19 cellular contexts compared by ENCODE assay signal in genomic region chr16:10622036-10622921, GRCh38. TPM values are rescaled to one million over a fixed set of nuclear protein-coding genes. Genes with fewer than 3 reads are reported as not detected.
DNase-seq lines count a peak whose midpoint lies in the region; ATAC-seq and TF ChIP-seq lines count a peak whose summit lies in the region.
"Had no signal": no experiment of that assay in that cellular context is flagged by ENCODE, and none has a peak within 500 bp of the region (broad histone marks: within the 10 kb centered on the region; RNA-seq: fewer than 3 reads in every experiment).

No MANE protein-coding gene starts in this region.

- H3K4me1 ChIP-seq in endodermal cell (ENCODE audit: control insufficient read depth, insufficient read depth, low read length) (peaks cover 11% of the 10 kb centered on the region), lung (ENCODE audit: control insufficient read depth in 2 of 2, insufficient read depth in 2 of 2, low read length in 2 of 2) (peaks cover 3 to 21% of the 10 kb centered on the region in 2 donors), upper lobe of right lung (peaks cover 6% of the 10 kb centered on the region), psoas muscle (no peaks in the 10 kb centered on the region)

- H3K9ac ChIP-seq in endodermal cell (ENCODE audit: extremely low read depth, low read length, poor library complexity, severe bottlenecking): peak overlapping the region; percentile 21
- H3K9ac ChIP-seq: BLaER1 treated with 17β-estradiol and CSF1 and Interleukin-3, amounts not matched to agents 10 nM and 100 nM had no signal

- H3K27me3 Mint-ChIP-seq in endodermal cell (ENCODE audit: insufficient read depth): peaks cover 26% of the 10 kb centered on the region

- peaks cover 31% of the 10 kb centered on the region for H3K4me1 Mint-ChIP-seq in endodermal cell

- H3K36me3 ChIP-seq in endodermal cell (ENCODE audit: control insufficient read depth, insufficient read depth, low read length) (no peaks in the 10 kb centered on the region), lung (ENCODE audit: control insufficient read depth in 2 of 2, insufficient read depth in 2 of 2, low read length in 2 of 2) (no peaks in the 10 kb centered on the region), upper lobe of right lung (no peaks in the 10 kb centered on the region), psoas muscle (ENCODE audit: insufficient read depth in 1 of 2, low read depth in 1 of 2) (no peaks in the 10 kb centered on the region)
- H3K36me3 ChIP-seq: BLaER1 treated with 17β-estradiol and CSF1 and Interleukin-3, amounts not matched to agents 10 nM and 100 nM had no signal

- ATAC-seq in Right ventricle myocardium inferior (peak; percentile 70), lung (ENCODE audit: insufficient read depth, low FRiP score) (peak; percentile 3), upper lobe of right lung (peak; percentile 82), psoas muscle (no peak), GM18517 (IDR thresholded peaks at IDR 0.05; ENCODE audit: unreplicated experiment) (no peak)
- ATAC-seq: stimulated activated effector memory CD8-positive, alpha-beta T cell treated with anti-CD3 and anti-CD28 coated beads, Interleukin-12 subunit alpha, Interleukin-12 subunit beta, amount 100 ng/mL, for 72 hours had no signal

- H3K9me3 Mint-ChIP-seq in endodermal cell: no peaks in the 10 kb centered on the region
- H3K9me3 Mint-ChIP-seq: stimulated activated effector memory CD8-positive, alpha-beta T cell treated with anti-CD3 and anti-CD28 coated beads, Interleukin-12 subunit alpha, Interleukin-12 subunit beta, amount 100 ng/mL, for 72 hours had no signal

- 58 to 76% methylated on average over 10 to 19 of the region's 19 CpGs for WGBS in endodermal cell (ENCODE audit: insufficient coverage in 1 of 2, insufficient read length in 1 of 2), 2 experiments
- 76 to 84% methylated on average over 19 of the region's 19 CpGs for WGBS in lung, 2 donors
- WGBS in psoas muscle, 3 donors: 74 to 81% (median 77%) methylated on average over 19 of the region's 19 CpGs

- intact Hi-C loops in Right ventricle myocardium inferior (cut with DNase I): no loop called here
- intact Hi-C loops in cardiac septum (cut with DNase I): no loop called here
- intact Hi-C loops in upper lobe of right lung (cut with DNase I): no loop called here
- intact Hi-C loops in psoas muscle (cut with DNase I): no loop called here

- H3K36me3 Mint-ChIP-seq in endodermal cell (ENCODE audit: low read depth): no peaks in the 10 kb centered on the region
- H3K36me3 Mint-ChIP-seq: stimulated activated effector memory CD8-positive, alpha-beta T cell treated with anti-CD3 and anti-CD28 coated beads, Interleukin-12 subunit alpha, Interleukin-12 subunit beta, amount 100 ng/mL, for 72 hours had no signal

- no peaks in the 10 kb centered on the region for H3K9me3 ChIP-seq in endodermal cell (ENCODE audit: control insufficient read depth, low read length)
- H3K9me3 ChIP-seq in lung (ENCODE audit: control insufficient read depth in 2 of 2, insufficient read depth in 1 of 2, low read length in 1 of 2): peaks cover 0 to 1% of the 10 kb centered on the region in 2 donors
- H3K9me3 ChIP-seq in upper lobe of right lung: no peaks in the 10 kb centered on the region
- H3K9me3 ChIP-seq in psoas muscle: no peaks in the 10 kb centered on the region

- H3K4me3 Mint-ChIP-seq in endodermal cell: no peak overlapping the region
- H3K4me3 Mint-ChIP-seq: stimulated activated effector memory CD8-positive, alpha-beta T cell treated with anti-CD3 and anti-CD28 coated beads, Interleukin-12 subunit alpha, Interleukin-12 subunit beta, amount 100 ng/mL, for 72 hours had no signal

- H3K4me3 ChIP-seq in endodermal cell (ENCODE audit: low read length) (no peak overlapping the region), lung (no peak overlapping the region), upper lobe of right lung (no peak overlapping the region), psoas muscle (no peak overlapping the region)
- H3K4me3 ChIP-seq: BLaER1 treated with 17β-estradiol and CSF1 and Interleukin-3, amounts not matched to agents 10 nM and 100 nM had no signal

- no peak for TF ChIP-seq CTCF in endodermal cell (conservative IDR thresholded peaks at IDR 0.05)
- no peak for TF ChIP-seq CTCF in lung (IDR thresholded peaks at IDR 0.05; ENCODE audit: control extremely low read depth, extremely low read depth)
- TF ChIP-seq CTCF in upper lobe of right lung (IDR thresholded peaks at IDR 0.05): no peak
- TF ChIP-seq CTCF in psoas muscle (IDR thresholded peaks at IDR 0.05): no peak

- H3K27me3 ChIP-seq in endodermal cell (ENCODE audit: control insufficient read depth, insufficient read depth, low read length, poor library complexity, severe bottlenecking) (peaks cover 6% of the 10 kb centered on the region), lung (ENCODE audit: control insufficient read depth, insufficient read depth) (no peaks in the 10 kb centered on the region), upper lobe of right lung (no peaks in the 10 kb centered on the region), psoas muscle (ENCODE audit: insufficient read depth in 3 of 3, low read length in 2 of 3) (peaks cover 0 to 3% (median 2%) of the 10 kb centered on the region in 3 donors)
- H3K27me3 ChIP-seq: BLaER1 treated with 17β-estradiol and CSF1 and Interleukin-3, amounts not matched to agents 10 nM and 100 nM had no signal

- no peak overlapping the region for H3K27ac ChIP-seq in endodermal cell (ENCODE audit: low read depth, low read length)
- H3K27ac ChIP-seq in lung (ENCODE audit: low read depth in 1 of 2, low read length in 1 of 2): peak overlapping the region in 1 of 2 donors; percentile 81
- H3K27ac ChIP-seq in upper lobe of right lung: peak overlapping the region; percentile 25
- H3K27ac ChIP-seq in psoas muscle: no peak overlapping the region
- H3K27ac ChIP-seq: BLaER1 treated with 17β-estradiol and CSF1 and Interleukin-3, amounts not matched to agents 10 nM and 100 nM had no signal

- peak overlapping the region; percentile 66 for H3K27ac Mint-ChIP-seq in endodermal cell
- H3K27ac Mint-ChIP-seq: stimulated activated effector memory CD8-positive, alpha-beta T cell treated with anti-CD3 and anti-CD28 coated beads, Interleukin-12 subunit alpha, Interleukin-12 subunit beta, amount 100 ng/mL, for 72 hours had no signal

- DNase-seq in Right ventricle myocardium inferior (ENCODE audit: missing footprints) (no peak), cardiac septum (ENCODE audit: low spot score) (no peak), endodermal cell (peak; percentile 83), lung (ENCODE audit: low spot score) (peak; percentile 64), upper lobe of right lung (peak; percentile 81), psoas muscle (no peak), NCI-H1105 treated with DMSO at 0.1 percent for 48 hours (lab: John Stamatoyannopoulos, UW) (no peak)
- DNase-seq: 8988T; activated CD8-positive, alpha-beta memory T cell treated with anti-CD3 and anti-CD28 coated beads for 24 hours; activated effector memory CD4-positive, alpha-beta T cell treated with anti-CD3 and anti-CD28 coated beads, Interleukin-2, amount 50 U/mL, for 16 hours; anterior cingulate cortex; DMS79 treated with DMSO at 0.1 percent for 48 hours; midbrain; NCI-H1930; NCI-H526; nucleus accumbens had no signal

RNA-seq across cellular contexts. Expression of gene EMP2, which starts 41.9 kb away (rescaled TPM):
- 110 TPM for total RNA-seq in Right ventricle myocardium inferior
- 51.1 TPM for total RNA-seq in cardiac septum
- total RNA-seq in endodermal cell: 10 to 100 TPM; 19.0 to 20.7 TPM
- 21.1 TPM for polyA plus RNA-seq in endodermal cell (2013, experiment 1 of 2)
- 20.1 TPM for polyA plus RNA-seq in endodermal cell (2013, experiment 2 of 2)
- 100 to 1,000 TPM; 124 to 286 TPM for total RNA-seq in lung
- 100 to 1,000 TPM in 1 of 2 donors, 10 to 100 TPM in 1; 74.3 to 110 TPM for polyA plus RNA-seq in lung
- 726 TPM for total RNA-seq in upper lobe of right lung
- total RNA-seq in psoas muscle: 10 to 100 TPM; 11.0 to 25.4 (median 17.7) TPM
- 10 to 100 TPM in 1 of 3 donors, 1 to 10 TPM in 2; 8.0 to 22.8 (median 9.9) TPM for polyA plus RNA-seq in psoas muscle

Comparison
In these comparisons a context has a peak if more than half of its experiments do, and no peak if none do; other contexts are left out.
1. ATAC-seq: peak in Right ventricle myocardium inferior (single experiment), lung (single experiment) and upper lobe of right lung (single experiment); none in psoas muscle (0 of 4) and GM18517 (single experiment).
2. DNase-seq: peak in endodermal cell (single experiment), lung (single experiment) and upper lobe of right lung (single experiment); none in Right ventricle myocardium inferior (single experiment), cardiac septum (single experiment), psoas muscle (0 of 2) and NCI-H1105 treated with DMSO at 0.1 percent for 48 hours (single experiment).